Comparison of ENCODE assay signal across 1 cellular context in the genomic region with DNA sequence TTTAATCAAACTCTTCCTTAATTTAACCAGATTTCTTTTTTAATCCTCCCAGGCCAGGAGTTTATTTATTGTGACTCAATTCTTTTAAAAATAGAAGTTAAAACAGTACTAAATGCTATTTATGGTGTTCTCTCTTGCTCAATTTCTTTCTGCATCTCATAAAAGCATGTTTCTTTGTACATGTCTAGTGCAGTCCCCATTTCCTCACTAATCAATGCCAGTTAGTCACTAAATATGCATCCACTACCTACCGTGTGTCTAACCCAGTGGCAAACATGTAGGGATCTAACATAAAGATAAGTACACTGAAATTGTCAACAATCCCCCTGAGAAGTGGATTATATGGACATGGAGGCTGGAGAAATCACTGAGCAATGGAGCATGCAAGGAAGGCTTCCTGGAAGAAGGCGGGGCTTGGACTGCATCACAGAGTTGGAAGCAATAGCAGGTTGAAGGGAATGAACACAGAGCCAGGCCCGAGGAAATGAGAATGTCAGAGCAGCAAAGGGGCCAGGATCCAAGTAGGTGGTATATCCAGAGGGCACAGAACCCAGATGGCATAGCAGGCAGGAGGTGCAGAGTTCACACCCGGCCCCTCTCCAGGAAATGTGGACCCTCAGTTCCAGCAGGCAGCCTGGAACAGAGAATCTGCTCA.
TF ChIP-seq lines count a peak whose summit lies in the region.

No MANE protein-coding gene starts in this region.

TF ChIP-seq in K562, 482 proteins besides CTCF, POLR2A, EP300 and RAD21 (continued from another document):
- TF ChIP-seq, protein P1, sequence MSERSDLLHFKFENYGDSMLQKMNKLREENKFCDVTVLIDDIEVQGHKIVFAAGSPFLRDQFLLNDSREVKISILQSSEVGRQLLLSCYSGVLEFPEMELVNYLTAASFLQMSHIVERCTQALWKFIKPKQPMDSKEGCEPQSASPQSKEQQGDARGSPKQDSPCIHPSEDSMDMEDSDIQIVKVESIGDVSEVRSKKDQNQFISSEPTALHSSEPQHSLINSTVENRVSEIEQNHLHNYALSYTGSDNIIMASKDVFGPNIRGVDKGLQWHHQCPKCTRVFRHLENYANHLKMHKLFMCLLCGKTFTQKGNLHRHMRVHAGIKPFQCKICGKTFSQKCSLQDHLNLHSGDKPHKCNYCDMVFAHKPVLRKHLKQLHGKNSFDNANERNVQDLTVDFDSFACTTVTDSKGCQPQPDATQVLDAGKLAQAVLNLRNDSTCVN (CRISPR knock-in tag; IDR thresholded peaks at IDR 0.05) = no peak
- TF ChIP-seq, protein P2, sequence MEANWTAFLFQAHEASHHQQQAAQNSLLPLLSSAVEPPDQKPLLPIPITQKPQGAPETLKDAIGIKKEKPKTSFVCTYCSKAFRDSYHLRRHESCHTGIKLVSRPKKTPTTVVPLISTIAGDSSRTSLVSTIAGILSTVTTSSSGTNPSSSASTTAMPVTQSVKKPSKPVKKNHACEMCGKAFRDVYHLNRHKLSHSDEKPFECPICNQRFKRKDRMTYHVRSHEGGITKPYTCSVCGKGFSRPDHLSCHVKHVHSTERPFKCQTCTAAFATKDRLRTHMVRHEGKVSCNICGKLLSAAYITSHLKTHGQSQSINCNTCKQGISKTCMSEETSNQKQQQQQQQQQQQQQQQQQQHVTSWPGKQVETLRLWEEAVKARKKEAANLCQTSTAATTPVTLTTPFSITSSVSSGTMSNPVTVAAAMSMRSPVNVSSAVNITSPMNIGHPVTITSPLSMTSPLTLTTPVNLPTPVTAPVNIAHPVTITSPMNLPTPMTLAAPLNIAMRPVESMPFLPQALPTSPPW (CRISPR knock-in tag; IDR thresholded peaks at IDR 0.05) = no peak
